ENCODE assay signal across 25 cellular contexts in genomic region chr3:193734737-193735366, GRCh38.
"Had no signal": no experiment of that assay in that cellular context is flagged by ENCODE, and none has a peak within 500 bp of the region (broad histone marks: within the 10 kb centered on the region; RNA-seq: fewer than 3 reads in every experiment).

No MANE protein-coding gene starts in this region.

- H3K27me3 ChIP-seq: hepatocyte, neutrophil, right atrium auricular region, sigmoid colon, testis, tibial nerve had no signal

- ATAC-seq: left colon; left ventricle myocardium superior; naive thymus-derived CD4-positive, alpha-beta T cell; stimulated activated naive B cell treated with anti-CD40 and anti-IgM and Interleukin-4, amounts not matched to agents 10 μg/mL and 1 μg/mL and 100 μg/mL, for 72 hours; stimulated activated naive CD8-positive, alpha-beta T cell treated with anti-CD3 and anti-CD28 coated beads, Interleukin-15, amount 100 ng/mL, for 72 hours had no signal

- H2AFZ ChIP-seq: hepatocyte had no signal

- H3K79me2 ChIP-seq: hepatocyte had no signal

- H3K36me3 Mint-ChIP-seq: naive thymus-derived CD4-positive, alpha-beta T cell; stimulated activated naive B cell treated with anti-CD40 and anti-IgM and Interleukin-4, amounts not matched to agents 10 μg/mL and 1 μg/mL and 100 μg/mL, for 72 hours had no signal

- H3K4me1 ChIP-seq: right atrium auricular region, sigmoid colon, testis, tibial nerve had no signal

- DNase-seq: effector CD4-positive, alpha-beta T cell; endodermal cell; erythroblast; foreskin melanocyte; head of caudate nucleus; kidney; left colon; left ventricle myocardium superior; mesendoderm; naive thymus-derived CD4-positive, alpha-beta T cell; nephron progenitor cell; sigmoid colon; stimulated activated CD4-positive, alpha-beta T cell treated with anti-CD3 and anti-CD28 coated beads, Interleukin-2, amount 100 ng/mL, for 24 hours; stimulated activated CD4-positive, alpha-beta T cell treated with anti-CD3 and anti-CD28 coated beads, Interleukin-4, amount 100 ng/mL, for 4 hours; stimulated activated naive B cell treated with anti-CD40 and anti-IgM and Interleukin-4, amounts not matched to agents 10 μg/mL and 1 μg/mL and 100 μg/mL, for 72 hours; stimulated activated naive CD8-positive, alpha-beta T cell treated with anti-CD3 and anti-CD28 coated beads, Interleukin-15, amount 100 ng/mL, for 72 hours; testis had no signal

- FAIRE-seq: endothelial cell of umbilical vein, kidney had no signal

- H3K36me3 ChIP-seq: neutrophil, right atrium auricular region, sigmoid colon, tibial nerve had no signal

- H3K4me3 ChIP-seq: coronary artery, hepatocyte, lung, right atrium auricular region, sigmoid colon, skin epidermis, testis, tibial nerve had no signal

- H3K4me2 ChIP-seq: hepatocyte had no signal

- H3K27ac Mint-ChIP-seq: endodermal cell; naive thymus-derived CD4-positive, alpha-beta T cell; nephron progenitor cell; stimulated activated naive B cell treated with anti-CD40 and anti-IgM and Interleukin-4, amounts not matched to agents 10 μg/mL and 1 μg/mL and 100 μg/mL, for 72 hours had no signal

- H3K4me1 Mint-ChIP-seq: endodermal cell; naive thymus-derived CD4-positive, alpha-beta T cell; stimulated activated naive CD8-positive, alpha-beta T cell treated with anti-CD3 and anti-CD28 coated beads, Interleukin-15, amount 100 ng/mL, for 72 hours had no signal

- H3K9me3 ChIP-seq: neutrophil, right atrium auricular region, sigmoid colon, testis, tibial nerve had no signal

- H3K9me3 Mint-ChIP-seq: endodermal cell; naive thymus-derived CD4-positive, alpha-beta T cell; nephron progenitor cell; stimulated activated naive B cell treated with anti-CD40 and anti-IgM and Interleukin-4, amounts not matched to agents 10 μg/mL and 1 μg/mL and 100 μg/mL, for 72 hours; stimulated activated naive CD8-positive, alpha-beta T cell treated with anti-CD3 and anti-CD28 coated beads, Interleukin-15, amount 100 ng/mL, for 72 hours had no signal

- H3K27ac ChIP-seq: coronary artery, hepatocyte, neutrophil, right atrium auricular region, sigmoid colon, skin epidermis, testis, tibial nerve had no signal

- H3K27me3 Mint-ChIP-seq: stimulated activated naive CD8-positive, alpha-beta T cell treated with anti-CD3 and anti-CD28 coated beads, Interleukin-15, amount 100 ng/mL, for 72 hours had no signal

- H3K4me3 Mint-ChIP-seq: endodermal cell; naive thymus-derived CD4-positive, alpha-beta T cell; nephron progenitor cell; stimulated activated naive B cell treated with anti-CD40 and anti-IgM and Interleukin-4, amounts not matched to agents 10 μg/mL and 1 μg/mL and 100 μg/mL, for 72 hours; stimulated activated naive CD8-positive, alpha-beta T cell treated with anti-CD3 and anti-CD28 coated beads, Interleukin-15, amount 100 ng/mL, for 72 hours had no signal
